Comparison of ENCODE assay signal across 16 cellular contexts in genomic region chr1:165047985-165048384, GRCh38.
"Had no signal": no experiment of that assay in that cellular context is flagged by ENCODE, and none has a peak within 500 bp of the region (broad histone marks: within the 10 kb centered on the region; RNA-seq: fewer than 3 reads in every experiment).

No MANE protein-coding gene starts in this region.

- H3K4me3 Mint-ChIP-seq: activated naive CD8-positive, alpha-beta T cell; naive thymus-derived CD4-positive, alpha-beta T cell; stimulated activated naive CD8-positive, alpha-beta T cell treated with anti-CD3 and anti-CD28 coated beads, Interleukin-15, Interleukin-2, amounts not matched to agents 100 ng/mL and 50 ng/mL, for 24 hours had no signal

- H3K4me1 Mint-ChIP-seq: naive thymus-derived CD4-positive, alpha-beta T cell had no signal

- DNase-seq: activated CD4-positive, alpha-beta T cell treated with anti-CD3 and anti-CD28 coated beads, Interleukin-2, amount 50 U/mL, for 48 hours; foreskin keratinocyte; mesenchymal stem cell; naive thymus-derived CD4-positive, alpha-beta T cell; occipital lobe; psoas muscle; right cardiac atrium; stimulated activated CD4-positive, alpha-beta T cell treated with anti-CD3 and anti-CD28 coated beads, Interleukin-15, amount 100 ng/mL, for 24 hours; stimulated activated CD4-positive, alpha-beta T cell treated with anti-CD3 and anti-CD28 coated beads, Interleukin-2, amount 100 ng/mL, for 48 hours; SW 1271; trophoblast cell; WERI-Rb-1 had no signal

- H3K27ac ChIP-seq: epithelial cell of prostate, foreskin keratinocyte, psoas muscle, suprapubic skin, WERI-Rb-1 had no signal

- H3K4me3 ChIP-seq: psoas muscle, suprapubic skin had no signal

- H3K27me3 ChIP-seq: suprapubic skin had no signal

- H3K9me3 Mint-ChIP-seq: stimulated activated naive CD8-positive, alpha-beta T cell treated with anti-CD3 and anti-CD28 coated beads, Interleukin-15, Interleukin-2, amounts not matched to agents 100 ng/mL and 50 ng/mL, for 24 hours had no signal

- H3K36me3 ChIP-seq: suprapubic skin, WERI-Rb-1 had no signal

- H3K27ac Mint-ChIP-seq: activated naive CD8-positive, alpha-beta T cell; naive thymus-derived CD4-positive, alpha-beta T cell; stimulated activated naive CD8-positive, alpha-beta T cell treated with anti-CD3 and anti-CD28 coated beads, Interleukin-15, Interleukin-2, amounts not matched to agents 100 ng/mL and 50 ng/mL, for 24 hours had no signal

- H3K36me3 Mint-ChIP-seq: activated naive CD8-positive, alpha-beta T cell; naive thymus-derived CD4-positive, alpha-beta T cell had no signal

- H3K9me3 ChIP-seq: psoas muscle, suprapubic skin had no signal

- H3K4me1 ChIP-seq: foreskin keratinocyte, psoas muscle, suprapubic skin had no signal

- ATAC-seq: foreskin keratinocyte; naive thymus-derived CD4-positive, alpha-beta T cell; psoas muscle; right cardiac atrium had no signal
